Comparison of ENCODE assay signal across 8 cellular contexts in the genomic region with DNA sequence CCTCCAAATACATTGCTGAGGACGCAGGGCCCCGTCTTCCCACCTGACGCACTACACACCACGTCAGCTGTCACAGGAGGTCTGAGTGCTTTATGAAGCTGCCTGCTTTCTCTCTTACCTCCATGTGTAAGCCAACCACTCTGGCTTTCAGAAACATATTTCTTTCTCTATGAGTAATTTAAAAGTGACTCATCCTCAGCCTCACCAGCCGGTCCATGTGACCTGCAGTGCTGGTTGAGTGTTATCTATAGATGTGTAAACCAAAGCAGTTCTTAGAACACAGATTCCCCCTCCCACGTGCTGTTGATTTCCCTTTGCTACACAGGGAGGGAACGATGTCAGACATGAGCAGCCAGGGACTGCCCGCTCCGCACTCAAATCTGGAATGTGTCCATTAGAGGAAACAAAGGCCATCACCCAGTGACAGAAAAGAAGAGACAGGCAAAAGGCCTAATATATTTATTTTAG.
DNase-seq lines count a peak whose midpoint lies in the region; ATAC-seq and TF ChIP-seq lines count a peak whose summit lies in the region.

No MANE protein-coding gene starts in this region.

- H3K4me3 Mint-ChIP-seq in activated T-cell treated with anti-CD3 and anti-CD28 coated beads, Interleukin-2, amount 50 U/mL, for 4 hours: peak overlapping the region; percentile 82

- H3K9me3 Mint-ChIP-seq in activated T-cell treated with anti-CD3 and anti-CD28 coated beads, Interleukin-2, amount 50 U/mL, for 4 hours: no peaks in the 10 kb centered on the region

- TF ChIP-seq CTCF in prostate gland (IDR thresholded peaks at IDR 0.05) (no peak), upper lobe of right lung (IDR thresholded peaks at IDR 0.05) (no peak)

- H3K9me3 ChIP-seq in prostate gland: no peaks in the 10 kb centered on the region
- no peaks in the 10 kb centered on the region for H3K9me3 ChIP-seq in upper lobe of right lung

- H3K27ac ChIP-seq in prostate gland: peak overlapping the region; percentile 8 to 40
- peak overlapping the region; percentile 60 for H3K27ac ChIP-seq in upper lobe of right lung

- peak; percentile 37 for TF ChIP-seq POLR2A in prostate gland (IDR thresholded peaks at IDR 0.05)

- H3K4me3 ChIP-seq in prostate gland: no peak overlapping the region
- H3K4me3 ChIP-seq in upper lobe of right lung: no peak overlapping the region

- peaks cover 92% of the 10 kb centered on the region for H3K4me1 Mint-ChIP-seq in activated T-cell treated with anti-CD3 and anti-CD28 coated beads, Interleukin-2, amount 50 U/mL, for 4 hours (ENCODE audit: low read depth)

- peaks cover 17% of the 10 kb centered on the region for H3K36me3 Mint-ChIP-seq in activated T-cell treated with anti-CD3 and anti-CD28 coated beads, Interleukin-2, amount 50 U/mL, for 4 hours (ENCODE audit: insufficient read depth)

- WGBS in prostate gland: 35% methylated on average over 9 of the region's 9 CpGs

- H3K27me3 Mint-ChIP-seq in activated T-cell treated with anti-CD3 and anti-CD28 coated beads, Interleukin-2, amount 50 U/mL, for 4 hours (ENCODE audit: low read depth): no peaks in the 10 kb centered on the region

- H3K27me3 ChIP-seq in prostate gland (replicated peaks; ENCODE audit: insufficient read depth) (no peaks in the 10 kb centered on the region), upper lobe of right lung (no peaks in the 10 kb centered on the region)

- intact Hi-C loops in prostate gland (cut with DNase I): no loop called here
- intact Hi-C loops in upper lobe of right lung (cut with DNase I): no loop called here

- no peaks in the 10 kb centered on the region for H3K36me3 ChIP-seq in prostate gland
- H3K36me3 ChIP-seq in upper lobe of right lung: no peaks in the 10 kb centered on the region

- DNase-seq in NOMO-1 (lab: John Stamatoyannopoulos, UW; ENCODE audit: unreplicated experiment in 2 of 2): peak; percentile 13 to 84
- peak; percentile 71 for DNase-seq in activated T-cell treated with anti-CD3 and anti-CD28 coated beads, Interleukin-2, amount 50 U/mL, for 4 hours
- peak; percentile 87 for DNase-seq in fibroblast of peridontal ligament (ENCODE audit: extremely low read depth)
- peak; percentile 59 for DNase-seq in prostate gland (ENCODE audit: low spot score)
- peak; percentile 69 for DNase-seq in upper lobe of right lung
- DNase-seq in NCI-H748 (lab: John Stamatoyannopoulos, UW; ENCODE audit: unreplicated experiment): no peak

- no peaks in the 10 kb centered on the region for H3K4me1 ChIP-seq in prostate gland (replicated peaks)
- peaks cover 22% of the 10 kb centered on the region for H3K4me1 ChIP-seq in upper lobe of right lung

- ATAC-seq in GM18498 (IDR thresholded peaks at IDR 0.05; ENCODE audit: unreplicated experiment): peak; percentile 50
- ATAC-seq in HG02763 (IDR thresholded peaks at IDR 0.05; ENCODE audit: unreplicated experiment): peak; percentile 48
- peak; percentile 80 to 83 for ATAC-seq in activated T-cell treated with anti-CD3 and anti-CD28 coated beads, Interleukin-2, amount 50 U/mL, for 4 hours
- peak; percentile 89 for ATAC-seq in upper lobe of right lung
